19 cellular contexts compared by ENCODE assay signal in the genomic region with DNA sequence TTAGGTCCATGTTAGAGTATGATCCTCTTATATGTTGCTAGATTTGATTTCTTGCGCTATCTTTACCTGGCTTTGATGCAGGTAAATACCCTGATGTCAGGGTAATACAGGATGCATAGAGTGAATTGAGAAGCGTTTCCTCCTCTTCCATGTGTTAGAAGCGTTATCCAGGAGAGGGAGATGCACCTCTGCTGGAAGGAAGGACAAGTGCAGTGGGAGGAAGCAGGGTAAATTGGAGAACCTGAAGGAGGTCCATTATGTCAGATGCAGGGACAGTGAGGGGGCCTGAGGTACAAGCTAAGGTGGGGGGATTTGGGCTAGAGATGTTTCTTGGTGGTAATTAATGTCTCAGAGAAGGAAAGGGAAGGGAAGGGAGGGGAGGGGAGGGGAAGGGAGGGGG. TPM values are rescaled to one million over a fixed set of nuclear protein-coding genes. Genes with fewer than 3 reads are reported as not detected.
DNase-seq lines count a peak whose midpoint lies in the region; FAIRE-seq and TF ChIP-seq lines count a peak whose summit lies in the region.
"Had no signal": no experiment of that assay in that cellular context is flagged by ENCODE, and none has a peak within 500 bp of the region (broad histone marks: within the 10 kb centered on the region; RNA-seq: fewer than 3 reads in every experiment).

No MANE protein-coding gene starts in this region.

- no peaks in the 10 kb centered on the region for H3K9me3 Mint-ChIP-seq in CD8-positive, alpha-beta memory T cell
- no peaks in the 10 kb centered on the region for H3K9me3 Mint-ChIP-seq in mesothelial cell of epicardium
- H3K9me3 Mint-ChIP-seq: CD4-positive, alpha-beta memory T cell; IgD-negative memory B cell had no signal

- H4K5ac ChIP-seq in H1 (ENCODE audit: insufficient read length, low read depth, low read length) = no peak overlapping the region

- TF ChIP-seq CTCF in H1 (IDR thresholded peaks at IDR 0.05; ENCODE audit: control extremely low read depth in 1 of 3, insufficient read depth in 1 of 3, low read depth in 1 of 3, low read length in 3 of 3) (peak in 2 of 3 experiments; percentile 23 to 38; a peak in 2 of 4 replicates), mesothelial cell of epicardium (IDR thresholded peaks at IDR 0.05; ENCODE audit: unreplicated experiment) (no peak)

- H3K79me2 ChIP-seq in H1 (ENCODE audit: control insufficient read depth in 1 of 2, insufficient read depth in 2 of 2, low read length in 2 of 2) = no peaks in the 10 kb centered on the region

- no peaks in the 10 kb centered on the region for H3K79me1 ChIP-seq in H1 (ENCODE audit: low read depth, low read length)

- FAIRE-seq in H1 (lab: Jason Lieb, UNC) = no peak
- FAIRE-seq: A204.1, D721Med, GM19239, H54 had no signal

- no peak overlapping the region for H3K18ac ChIP-seq in H1 (ENCODE audit: extremely low read depth, low read length)

- no peaks in the 10 kb centered on the region for H3K27me3 ChIP-seq in CD8-positive, alpha-beta memory T cell (ENCODE audit: insufficient read depth, low read length, poor library complexity, severe bottlenecking)
- H3K27me3 ChIP-seq in H7 (ENCODE audit: control insufficient read depth, insufficient read depth, low read length) (no peaks in the 10 kb centered on the region), H1 (replicated peaks in 1 of 4; ENCODE audit: control insufficient read depth in 3 of 4, extremely low read depth in 1 of 4, insufficient read depth in 3 of 4, low read length in 3 of 4) (no peaks in the 10 kb centered on the region)
- H3K27me3 ChIP-seq: BE2C had no signal

- no peak overlapping the region for H2BK12ac ChIP-seq in H1 (ENCODE audit: low read depth, low read length)

- no peak overlapping the region for H3K27ac ChIP-seq in CD8-positive, alpha-beta memory T cell (ENCODE audit: low read depth, low read length)
- H3K27ac ChIP-seq in H1 (ENCODE audit: low read depth, low read length) = no peak overlapping the region
- H3K27ac ChIP-seq: C4-2B had no signal

- no peak overlapping the region for H4K91ac ChIP-seq in H1 (replicated peaks; ENCODE audit: insufficient read length, low read length)

- no peaks in the 10 kb centered on the region for H3K36me3 ChIP-seq in CD8-positive, alpha-beta memory T cell (ENCODE audit: insufficient read depth, low read length)
- H3K36me3 ChIP-seq in H7 (replicated peaks; ENCODE audit: control insufficient read depth, insufficient read depth, low read length) = no peaks in the 10 kb centered on the region
- H3K36me3 ChIP-seq in H1 (ENCODE audit: control insufficient read depth in 2 of 4, insufficient read depth in 4 of 4, low read length in 3 of 4) = no peaks in the 10 kb centered on the region
- H3K36me3 ChIP-seq: BE2C had no signal

- H2BK5ac ChIP-seq in H1 (ENCODE audit: low read depth, low read length) = no peak overlapping the region

- no peak overlapping the region for H2BK20ac ChIP-seq in H1 (ENCODE audit: low read length)

- POLR2A ChIA-PET in CD8-positive, alpha-beta memory T cell (lab: Charles Lee) = no interaction called here
- POLR2A ChIA-PET in H1 (lab: Charles Lee; ENCODE audit: partially characterized antibody) = no interaction called here

- H3K23ac ChIP-seq in H1 (ENCODE audit: insufficient read length) = no peak overlapping the region

- H2BK15ac ChIP-seq in H1 (ENCODE audit: low read length) = no peak overlapping the region

- no peak overlapping the region for H2BK120ac ChIP-seq in H1 (replicated peaks; ENCODE audit: low read depth, low read length)

- H3K9me3 ChIP-seq in CD8-positive, alpha-beta memory T cell (ENCODE audit: low read length) = no peaks in the 10 kb centered on the region
- no peaks in the 10 kb centered on the region for H3K9me3 ChIP-seq in H1 (ENCODE audit: insufficient read depth in 2 of 2, low read depth in 1 of 2, low read length in 1 of 2)
- H3K9me3 ChIP-seq: BE2C had no signal

- no peaks in the 10 kb centered on the region for H4K20me1 ChIP-seq in H1 (replicated peaks in 1 of 2; ENCODE audit: control insufficient read depth in 1 of 2, insufficient read depth in 2 of 2, low read length in 2 of 2)

- H3K9ac ChIP-seq in H1 (replicated peaks in 1 of 4; ENCODE audit: extremely low read depth in 1 of 4, low read depth in 3 of 4, low read length in 3 of 4) = no peak overlapping the region

- H3K4me1 Mint-ChIP-seq in CD8-positive, alpha-beta memory T cell = peaks cover 28 to 61% (median 50%) of the 10 kb centered on the region in 3 donors
- peaks cover 28% of the 10 kb centered on the region for H3K4me1 Mint-ChIP-seq in mesothelial cell of epicardium

- H3K23me2 ChIP-seq in H1 (ENCODE audit: low read depth, low read length) = no peaks in the 10 kb centered on the region

- H2AFZ ChIP-seq in H1 (ENCODE audit: low read length) = no peak overlapping the region

- peak overlapping the region in 5 of 8 donors; percentile 22 to 52 (median 45) for H3K27ac Mint-ChIP-seq in CD8-positive, alpha-beta memory T cell
- H3K27ac Mint-ChIP-seq in mesothelial cell of epicardium = peak overlapping the region; percentile 12
- H3K27ac Mint-ChIP-seq: IgD-negative memory B cell had no signal

- no peaks in the 10 kb centered on the region for H3K27me3 Mint-ChIP-seq in CD8-positive, alpha-beta memory T cell
- no peaks in the 10 kb centered on the region for H3K27me3 Mint-ChIP-seq in mesothelial cell of epicardium (ENCODE audit: low read depth)
- H3K27me3 Mint-ChIP-seq: CD4-positive, alpha-beta memory T cell; IgD-negative memory B cell had no signal

- no peak overlapping the region for H3K4ac ChIP-seq in H1 (replicated peaks; ENCODE audit: insufficient read length, low read depth, low read length)

- no peak overlapping the region for H3K4me3 ChIP-seq in CD8-positive, alpha-beta memory T cell (ENCODE audit: low read length)
- H3K4me3 ChIP-seq in H7 (ENCODE audit: insufficient read depth, low read depth, low read length) (no peak overlapping the region), H1 (ENCODE audit: extremely low read depth in 1 of 4, insufficient read depth in 2 of 4, low read depth in 3 of 4, low read length in 4 of 4) (no peak overlapping the region)

- no peak overlapping the region for H3K4me2 ChIP-seq in H1 (ENCODE audit: insufficient read depth in 1 of 2, low read depth in 2 of 2, low read length in 2 of 2)

- no peak for TF ChIP-seq POLR2A in H1 (IDR thresholded peaks at IDR 0.05; ENCODE audit: control extremely low read depth in 1 of 2, low read depth in 2 of 2, low read length in 2 of 2)

- H3K36me3 Mint-ChIP-seq in CD8-positive, alpha-beta memory T cell = peaks cover 8 to 42% (median 16%) of the 10 kb centered on the region in 3 donors
- H3K36me3 Mint-ChIP-seq in mesothelial cell of epicardium = peaks cover 15% of the 10 kb centered on the region

- no peak overlapping the region for H3K56ac ChIP-seq in H1 (replicated peaks; ENCODE audit: insufficient read length, low read depth, low read length)

- peak in 1 of 2 experiments; percentile 45; a peak in 3 of 4 replicates for TF ChIP-seq RAD21 in H1 (IDR thresholded peaks at IDR 0.05 in 1 of 2, conservative IDR thresholded peaks at IDR 0.05 in 1 of 2; ENCODE audit: low read depth in 2 of 2, low read length in 2 of 2)

- H3K4me1 ChIP-seq in CD8-positive, alpha-beta memory T cell (ENCODE audit: insufficient read depth, low read length) = no peaks in the 10 kb centered on the region
- peaks cover 0 to 7% (median 0%) of the 10 kb centered on the region in 4 experiments; a peak in 1 of 7 replicates for H3K4me1 ChIP-seq in H1 (replicated peaks in 1 of 4; ENCODE audit: control insufficient read depth in 3 of 4, insufficient read depth in 4 of 4, low read length in 3 of 4)
- H3K4me1 ChIP-seq: BE2C had no signal

- H3K4me3 Mint-ChIP-seq in CD8-positive, alpha-beta memory T cell = peak overlapping the region in 1 of 7 donors; percentile 27
- H3K4me3 Mint-ChIP-seq in mesothelial cell of epicardium = no peak overlapping the region
- H3K4me3 Mint-ChIP-seq: CD4-positive, alpha-beta memory T cell; IgD-negative memory B cell had no signal

- TF ChIP-seq EP300 in H1 (IDR thresholded peaks at IDR 0.05; ENCODE audit: borderline replicate concordance in 1 of 2, low read depth in 2 of 2, low read length in 2 of 2) = no peak

- 78% methylated on average over 3 of the region's 3 CpGs; no CpG with 5 or more reads in 1 of the 2 experiments for WGBS in H1 (ENCODE audit: extremely low coverage in 1 of 2, insufficient coverage in 1 of 2, insufficient read length in 1 of 2, insufficient replicate concordance in 2 of 2, low coverage in 1 of 2, low lambda C conversion rate in 2 of 2, missing lambda C conversion rate in 1 of 2), 2 experiments

- H4K8ac ChIP-seq in H1 (ENCODE audit: extremely low read depth, insufficient read depth, low read length) = no peak overlapping the region

- DNase-seq in CD8-positive, alpha-beta memory T cell = no peak
- peak; percentile 28 for DNase-seq in H7
- DNase-seq in H1 (ENCODE audit: low read depth in 1 of 2, low spot score in 2 of 2) = no peak
- DNase-seq in mesothelial cell of epicardium (ENCODE audit: low spot score in 2 of 2, unreplicated experiment in 2 of 2) = no peak
- no peak for DNase-seq in activated gamma-delta T cell (lab: John Stamatoyannopoulos, UW)
- DNase-seq in NCI-H510A treated with DMSO at 0.1 percent for 48 hours (lab: John Stamatoyannopoulos, UW) = no peak
- DNase-seq in amniotic stem cell (lab: John Stamatoyannopoulos, UW) = no peak
- DNase-seq: BE2C; CD4-positive, alpha-beta memory T cell; COR-L47; DMS153; DMS79 treated with DMSO at 0.1 percent for 48 hours; GF-D8 had no signal

- no peak overlapping the region for H3K14ac ChIP-seq in H1 (ENCODE audit: insufficient read length)

- H2AK5ac ChIP-seq in H1 (ENCODE audit: low read depth, low read length) = no peak overlapping the region

- CTCF ChIA-PET in CD8-positive, alpha-beta memory T cell (lab: Charles Lee) = no interaction called here
- CTCF ChIA-PET in H1 (lab: Charles Lee; ENCODE audit: partially characterized antibody) = interaction anchor here (0.8 kb wide), 1 partner anchor 228 kb away, joined by 4 read pairs; no protein-coding TSS in a partner anchor

TF ChIP-seq in H1, 55 proteins besides CTCF, POLR2A, EP300 and RAD21 (continues in another document):
- no peak for TF ChIP-seq SP2 (IDR thresholded peaks at IDR 0.05; ENCODE audit: low read length)

RNA-seq across cellular contexts. Expression of a gene that starts 7.7 kb away (rescaled TPM):
- 1 to 10 TPM; 7.7 to 9.1 TPM for total RNA-seq in CD8-positive, alpha-beta memory T cell
- 18.8 TPM for polyA plus RNA-seq in CD8-positive, alpha-beta memory T cell
- 2.0 and 3.6 TPM in 2 replicates for total RNA-seq in H7 (2014; rRNA removed; shearing (Covaris generic))
- 4.2 and 4.5 TPM in 2 replicates for total RNA-seq in H1 (2021; fragmentation: NEBNext Ultra II Directional; extraction: Animal tissue kit (Norgen Biotek cat#: 25700))
- 4.4 and 6.5 TPM in 2 replicates for polyA plus RNA-seq in H1 (2011; rRNA removed)
- polyA plus RNA-seq in H1 (2011; cell fraction: cytosol; rRNA removed) = 5.9 TPM
- polyA plus RNA-seq in H1 (2011; cell fraction: nucleus; rRNA removed) = 2.7 TPM
- 4.0 to 5.2 TPM (median 4.2 TPM) in 4 replicates for polyA plus RNA-seq in H1 (2012, experiment 1 of 2)
- 8.6 TPM for polyA plus RNA-seq in H1 (2012, experiment 2 of 2)
- 4.9 TPM for polyA plus RNA-seq in H1 (2013, experiment 1 of 2)
- 4.2 TPM for polyA plus RNA-seq in H1 (2013, experiment 2 of 2)
- polyA minus RNA-seq in H1 (2011; rRNA and poly(A)+ RNA removed) = 1.9 and 2.8 TPM in 2 replicates
- not detected for polyA minus RNA-seq in H1 (2011; cell fraction: cytosol; rRNA and poly(A)+ RNA removed)
- 5.6 TPM for polyA minus RNA-seq in H1 (2011; cell fraction: nucleus; rRNA and poly(A)+ RNA removed)
- total RNA-seq in mesothelial cell of epicardium = 10.0 to 11.9 TPM (median 11.6 TPM) in 3 replicates
